ENCODE assay signal across 26 cellular contexts in the genomic region with DNA sequence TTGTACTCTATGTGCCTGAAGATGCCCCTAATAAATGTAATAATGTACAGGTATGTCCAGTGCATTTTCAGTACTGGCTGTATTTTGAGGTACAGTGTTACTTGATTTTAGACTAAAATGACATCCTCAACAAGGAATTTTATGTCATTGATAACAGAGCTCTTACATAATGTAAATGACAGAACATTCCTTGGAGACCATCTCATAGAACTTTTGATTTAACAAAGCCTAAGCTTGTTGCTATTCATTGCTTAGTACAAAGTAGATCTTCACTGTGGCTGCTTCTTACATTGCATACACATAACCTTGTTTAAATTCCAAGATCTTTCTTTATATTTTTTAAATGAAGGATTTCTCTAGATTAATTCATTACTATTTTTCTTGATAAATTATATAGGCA. TPM values are rescaled to one million over a fixed set of nuclear protein-coding genes. Genes with fewer than 3 reads are reported as not detected.
DNase-seq lines count a peak whose midpoint lies in the region; ATAC-seq, FAIRE-seq and TF ChIP-seq lines count a peak whose summit lies in the region.
"Had no signal": no experiment of that assay in that cellular context is flagged by ENCODE, and none has a peak within 500 bp of the region (broad histone marks: within the 10 kb centered on the region; RNA-seq: fewer than 3 reads in every experiment).

No MANE protein-coding gene starts in this region.

- H3K4me3 ChIP-seq in SK-N-MC (no peak overlapping the region), endothelial cell of umbilical vein (replicated peaks in 1 of 3; ENCODE audit: insufficient read depth in 1 of 3, low read depth in 1 of 3, low read length in 3 of 3) (no peak overlapping the region), osteoblast (ENCODE audit: insufficient read depth, low read length) (no peak overlapping the region)
- H3K4me3 ChIP-seq: cardiac muscle cell, dorsolateral prefrontal cortex, GM12878, sigmoid colon, thoracic aorta had no signal

- POLR2A ChIA-PET in endothelial cell of umbilical vein (lab: Charles Lee): no interaction called here
- POLR2A ChIA-PET in activated CD4-positive, alpha-beta memory T cell treated with anti-CD3 and anti-CD28 coated beads, Interleukin-2, amount 10 ng/mL, durations not matched to agents 7 days and 5 days (lab: Charles Lee): no interaction called here
- POLR2A ChIA-PET in activated CD4-positive, alpha-beta T cell treated with anti-CD3 and anti-CD28 coated beads, Interleukin-2, amount 10 ng/mL, durations not matched to agents 7 days and 5 days (lab: Charles Lee): no interaction called here

- H3K4me1 Mint-ChIP-seq in activated CD4-positive, alpha-beta memory T cell treated with anti-CD3 and anti-CD28 coated beads, Interleukin-2, amount 10 ng/mL, durations not matched to agents 7 days and 5 days: peaks cover 13% of the 10 kb centered on the region
- peaks cover 12% of the 10 kb centered on the region for H3K4me1 Mint-ChIP-seq in activated CD4-positive, alpha-beta T cell treated with anti-CD3 and anti-CD28 coated beads, Interleukin-2, amount 10 ng/mL, durations not matched to agents 7 days and 5 days
- H3K4me1 Mint-ChIP-seq: stimulated activated memory B cell treated with anti-CD40 and anti-IgM and Interleukin-4, amounts not matched to agents 10 μg/mL and 1 μg/mL and 100 μg/mL, for 72 hours had no signal

- dilution Hi-C loops in endothelial cell of umbilical vein (cut with MboI; ENCODE audit: extremely low pct_ligation_motif_present, low sequenced_read_pairs): no loop called here

- ATAC-seq in HG03432 (IDR thresholded peaks at IDR 0.05; ENCODE audit: unreplicated experiment) (no peak), HG03469 (IDR thresholded peaks at IDR 0.05; ENCODE audit: unreplicated experiment) (no peak)
- ATAC-seq: activated naive CD8-positive, alpha-beta T cell treated with anti-CD3 and anti-CD28 coated beads, Interleukin-2, amount 50 U/mL, for 24 hours; CD8-positive, alpha-beta T cell; GM12878; HepG2; left cardiac atrium; natural killer cell treated with Interleukin-12 subunit alpha and Interleukin-12 subunit beta and Interleukin-15 and Interleukin-18, amount 100 ng/mL, for 72 hours; stimulated activated memory B cell treated with anti-CD40 and anti-IgM and Interleukin-4, amounts not matched to agents 10 μg/mL and 1 μg/mL and 100 μg/mL, for 72 hours had no signal

- intact Hi-C loops in endothelial cell of umbilical vein (cut with micrococcal nuclease): no loop called here

- H3K4me1 ChIP-seq in endothelial cell of umbilical vein (ENCODE audit: control insufficient read depth, extremely low read depth, insufficient read depth, low read length) (peaks cover 39% of the 10 kb centered on the region), osteoblast (ENCODE audit: insufficient read depth, low read length) (peaks cover 27% of the 10 kb centered on the region)

- peak; percentile 56 for FAIRE-seq in GM12892 (lab: Jason Lieb, UNC)
- FAIRE-seq in endothelial cell of umbilical vein (lab: Jason Lieb, UNC): no peak
- FAIRE-seq: GM12878, HepG2 had no signal

- H3K4me3 Mint-ChIP-seq in activated CD4-positive, alpha-beta memory T cell treated with anti-CD3 and anti-CD28 coated beads, Interleukin-2, amount 10 ng/mL, durations not matched to agents 7 days and 5 days: no peak overlapping the region
- H3K4me3 Mint-ChIP-seq in activated CD4-positive, alpha-beta T cell treated with anti-CD3 and anti-CD28 coated beads, Interleukin-2, amount 10 ng/mL, durations not matched to agents 7 days and 5 days: no peak overlapping the region
- H3K4me3 Mint-ChIP-seq: activated naive CD8-positive, alpha-beta T cell treated with anti-CD3 and anti-CD28 coated beads, Interleukin-2, amount 50 U/mL, for 24 hours; CD8-positive, alpha-beta T cell; natural killer cell treated with Interleukin-12 subunit alpha and Interleukin-12 subunit beta and Interleukin-15 and Interleukin-18, amount 100 ng/mL, for 72 hours; stimulated activated memory B cell treated with anti-CD40 and anti-IgM and Interleukin-4, amounts not matched to agents 10 μg/mL and 1 μg/mL and 100 μg/mL, for 72 hours had no signal

- H4K20me1 ChIP-seq in endothelial cell of umbilical vein (replicated peaks; ENCODE audit: control insufficient read depth, extremely low read depth, insufficient read depth, low read length) (no peaks in the 10 kb centered on the region), osteoblast (ENCODE audit: insufficient read depth, low read length) (peaks cover 3% of the 10 kb centered on the region)

- H3K27ac Mint-ChIP-seq in activated CD4-positive, alpha-beta memory T cell treated with anti-CD3 and anti-CD28 coated beads, Interleukin-2, amount 10 ng/mL, durations not matched to agents 7 days and 5 days: no peak overlapping the region
- no peak overlapping the region for H3K27ac Mint-ChIP-seq in activated CD4-positive, alpha-beta T cell treated with anti-CD3 and anti-CD28 coated beads, Interleukin-2, amount 10 ng/mL, durations not matched to agents 7 days and 5 days
- H3K27ac Mint-ChIP-seq: activated naive CD8-positive, alpha-beta T cell treated with anti-CD3 and anti-CD28 coated beads, Interleukin-2, amount 50 U/mL, for 24 hours; CD8-positive, alpha-beta T cell; natural killer cell treated with Interleukin-12 subunit alpha and Interleukin-12 subunit beta and Interleukin-15 and Interleukin-18, amount 100 ng/mL, for 72 hours; stimulated activated memory B cell treated with anti-CD40 and anti-IgM and Interleukin-4, amounts not matched to agents 10 μg/mL and 1 μg/mL and 100 μg/mL, for 72 hours had no signal

- H3K4me2 ChIP-seq in endothelial cell of umbilical vein (ENCODE audit: insufficient read depth, low read length) (peak overlapping the region; percentile 98), osteoblast (ENCODE audit: insufficient read depth, low read length) (peak overlapping the region; percentile 52)

- H3K27ac ChIP-seq in SK-N-MC (peak overlapping the region; percentile 85), endothelial cell of umbilical vein (ENCODE audit: insufficient read depth, low read depth, low read length) (peak overlapping the region; percentile 97), osteoblast (ENCODE audit: low read depth, low read length) (peak overlapping the region; percentile 72)
- H3K27ac ChIP-seq: cardiac muscle cell, thoracic aorta had no signal

- TF ChIP-seq CTCF in endothelial cell of umbilical vein (IDR thresholded peaks at IDR 0.05; ENCODE audit: extremely low read depth in 1 of 2, insufficient read depth in 1 of 2, low read depth in 1 of 2, low read length in 2 of 2) (no peak), osteoblast (IDR thresholded peaks at IDR 0.05; ENCODE audit: extremely low read depth, low read depth, low read length) (no peak)

- H3K9me3 Mint-ChIP-seq in activated CD4-positive, alpha-beta memory T cell treated with anti-CD3 and anti-CD28 coated beads, Interleukin-2, amount 10 ng/mL, durations not matched to agents 7 days and 5 days: no peaks in the 10 kb centered on the region
- H3K9me3 Mint-ChIP-seq in activated CD4-positive, alpha-beta T cell treated with anti-CD3 and anti-CD28 coated beads, Interleukin-2, amount 10 ng/mL, durations not matched to agents 7 days and 5 days: no peaks in the 10 kb centered on the region
- H3K9me3 Mint-ChIP-seq: activated naive CD8-positive, alpha-beta T cell treated with anti-CD3 and anti-CD28 coated beads, Interleukin-2, amount 50 U/mL, for 24 hours; CD8-positive, alpha-beta T cell; natural killer cell treated with Interleukin-12 subunit alpha and Interleukin-12 subunit beta and Interleukin-15 and Interleukin-18, amount 100 ng/mL, for 72 hours; stimulated activated memory B cell treated with anti-CD40 and anti-IgM and Interleukin-4, amounts not matched to agents 10 μg/mL and 1 μg/mL and 100 μg/mL, for 72 hours had no signal

- DNase-seq in GM12892 (ENCODE audit: insufficient read length) (no peak), SK-N-MC (ENCODE audit: low read depth, low spot score) (no peak), endothelial cell of umbilical vein (ENCODE audit: low read depth, low spot score) (peak; percentile 39), osteoblast (ENCODE audit: insufficient read length, low spot score, missing footprints) (peak; percentile 31)
- DNase-seq in activated CD4-positive, alpha-beta memory T cell treated with anti-CD3 and anti-CD28 coated beads, Interleukin-2, amount 10 ng/mL, durations not matched to agents 7 days and 5 days: no peak
- no peak for DNase-seq in activated CD4-positive, alpha-beta T cell treated with anti-CD3 and anti-CD28 coated beads, Interleukin-2, amount 10 ng/mL, durations not matched to agents 7 days and 5 days
- DNase-seq: activated CD4-positive, alpha-beta T cell treated with anti-CD3 and anti-CD28 coated beads for 48 hours; activated effector memory CD4-positive, alpha-beta T cell treated with Interleukin-2 at 50 U/mL for 16 hours; activated naive CD8-positive, alpha-beta T cell treated with anti-CD3 and anti-CD28 coated beads, Interleukin-2, amount 50 U/mL, for 24 hours; CD8-positive, alpha-beta T cell; dorsolateral prefrontal cortex; H7; left cardiac atrium; NCI-H1092 treated with DMSO at 0.1 percent for 48 hours; NCI-H2029 treated with DMSO at 0.1 percent for 48 hours; NCI-H446; posterior cingulate gyrus; sigmoid colon had no signal

- no peaks in the 10 kb centered on the region for H3K27me3 ChIP-seq in endothelial cell of umbilical vein (ENCODE audit: control insufficient read depth in 2 of 2, insufficient read depth in 2 of 2, low read length in 2 of 2)
- H3K27me3 ChIP-seq in osteoblast (ENCODE audit: insufficient read depth, low read length): no peaks in the 10 kb centered on the region
- H3K27me3 ChIP-seq: cardiac muscle cell, dorsolateral prefrontal cortex, sigmoid colon had no signal

- H3K36me3 Mint-ChIP-seq in activated CD4-positive, alpha-beta memory T cell treated with anti-CD3 and anti-CD28 coated beads, Interleukin-2, amount 10 ng/mL, durations not matched to agents 7 days and 5 days (ENCODE audit: low read depth): peaks cover 14% of the 10 kb centered on the region
- peaks cover 12% of the 10 kb centered on the region for H3K36me3 Mint-ChIP-seq in activated CD4-positive, alpha-beta T cell treated with anti-CD3 and anti-CD28 coated beads, Interleukin-2, amount 10 ng/mL, durations not matched to agents 7 days and 5 days (ENCODE audit: low read depth)

- CTCF ChIA-PET in endothelial cell of umbilical vein (lab: Charles Lee): interaction anchor here (0.9 to 1.8 kb wide), 10 partner anchors 8 to 416 kb away, joined by 3 to 14 read pairs (median 4); no protein-coding TSS in a partner anchor
- CTCF ChIA-PET in activated CD4-positive, alpha-beta memory T cell treated with anti-CD3 and anti-CD28 coated beads, Interleukin-2, amount 10 ng/mL, durations not matched to agents 7 days and 5 days (lab: Charles Lee): interaction anchor here (1.0 to 1.1 kb wide), 2 partner anchors 9 to 11 kb away, joined by 3 read pairs; no protein-coding TSS in a partner anchor
- CTCF ChIA-PET in activated CD4-positive, alpha-beta T cell treated with anti-CD3 and anti-CD28 coated beads, Interleukin-2, amount 10 ng/mL, durations not matched to agents 7 days and 5 days (lab: Charles Lee): interaction anchor here (0.8 to 2.4 kb wide), 2 partner anchors 12 to 22 kb away, joined by 3 to 5 read pairs; no protein-coding TSS in a partner anchor

- no peaks in the 10 kb centered on the region for H3K9me3 ChIP-seq in SK-N-MC (ENCODE audit: low read depth, low read length)
- no peaks in the 10 kb centered on the region for H3K9me3 ChIP-seq in endothelial cell of umbilical vein (replicated peaks; ENCODE audit: control insufficient read depth, insufficient read depth, low read length)
- no peaks in the 10 kb centered on the region for H3K9me3 ChIP-seq in osteoblast (ENCODE audit: low read depth, low read length)
- H3K9me3 ChIP-seq: sigmoid colon, thoracic aorta had no signal

- H2AFZ ChIP-seq in endothelial cell of umbilical vein (ENCODE audit: low read depth, low read length) (no peak overlapping the region), osteoblast (ENCODE audit: low read length) (no peak overlapping the region)

- peaks cover 52% of the 10 kb centered on the region for H3K79me2 ChIP-seq in endothelial cell of umbilical vein (ENCODE audit: control insufficient read depth, insufficient read depth, low read length)
- H3K79me2 ChIP-seq in osteoblast (ENCODE audit: insufficient read depth, low read length): peaks cover 30% of the 10 kb centered on the region

- peaks cover 10% of the 10 kb centered on the region for H3K36me3 ChIP-seq in SK-N-MC (ENCODE audit: insufficient read depth, low read length)
- H3K36me3 ChIP-seq in endothelial cell of umbilical vein (ENCODE audit: control insufficient read depth in 2 of 2, extremely low read depth in 1 of 2, insufficient read depth in 2 of 2, low read length in 2 of 2): peaks cover 0 to 6% of the 10 kb centered on the region in 2 experiments
- H3K36me3 ChIP-seq in osteoblast (ENCODE audit: insufficient read depth, low read length): peaks cover 13% of the 10 kb centered on the region

- H3K9ac ChIP-seq in SK-N-MC (ENCODE audit: insufficient read length): no peak overlapping the region
- H3K9ac ChIP-seq in endothelial cell of umbilical vein (replicated peaks; ENCODE audit: extremely low read depth, insufficient read depth, low read length): peak overlapping the region; percentile 91

- H3K27me3 Mint-ChIP-seq in activated CD4-positive, alpha-beta memory T cell treated with anti-CD3 and anti-CD28 coated beads, Interleukin-2, amount 10 ng/mL, durations not matched to agents 7 days and 5 days: no peaks in the 10 kb centered on the region
- H3K27me3 Mint-ChIP-seq in activated CD4-positive, alpha-beta T cell treated with anti-CD3 and anti-CD28 coated beads, Interleukin-2, amount 10 ng/mL, durations not matched to agents 7 days and 5 days: no peaks in the 10 kb centered on the region
- H3K27me3 Mint-ChIP-seq: activated naive CD8-positive, alpha-beta T cell treated with anti-CD3 and anti-CD28 coated beads, Interleukin-2, amount 50 U/mL, for 24 hours; natural killer cell treated with Interleukin-12 subunit alpha and Interleukin-12 subunit beta and Interleukin-15 and Interleukin-18, amount 100 ng/mL, for 72 hours; stimulated activated memory B cell treated with anti-CD40 and anti-IgM and Interleukin-4, amounts not matched to agents 10 μg/mL and 1 μg/mL and 100 μg/mL, for 72 hours had no signal

- no peaks in the 10 kb centered on the region for H3K9me1 ChIP-seq in endothelial cell of umbilical vein (replicated peaks; ENCODE audit: control insufficient read depth, extremely low read depth, insufficient read depth, low read length)

- TF ChIP-seq POLR2A in GM12892 (IDR thresholded peaks at IDR 0.05; ENCODE audit: low read depth, low read length): no peak
- TF ChIP-seq POLR2A in endothelial cell of umbilical vein (IDR thresholded peaks at IDR 0.05; ENCODE audit: low read depth, low read length): no peak

- no TSS peak for BruUV-seq in endothelial cell of umbilical vein (replicated peaks; lab: Mats Ljungman, UMichigan)

RNA-seq across cellular contexts. Expression of a gene that starts 24.1 kb away (rescaled TPM):
- 61.9 TPM for polyA plus RNA-seq in GM12892 (2012; ENCODE audit: missing spikeins)
- 138 and 144 TPM in 2 replicates for total RNA-seq in endothelial cell of umbilical vein
- polyA plus RNA-seq in endothelial cell of umbilical vein: 93.4 and 131 TPM in 2 replicates
- 122 and 129 TPM in 2 replicates for polyA plus RNA-seq in endothelial cell of umbilical vein (2011; cell fraction: cytosol; rRNA removed)
- 111 and 148 TPM in 2 replicates for polyA plus RNA-seq in endothelial cell of umbilical vein (2011; cell fraction: nucleus; rRNA removed)
- 148 and 150 TPM in 2 replicates for polyA plus RNA-seq in endothelial cell of umbilical vein (2012)
- 186 and 195 TPM in 2 replicates for polyA minus RNA-seq in endothelial cell of umbilical vein
- 13.1 TPM for polyA minus RNA-seq in endothelial cell of umbilical vein (2011; cell fraction: cytosol; rRNA and poly(A)+ RNA removed)
- polyA minus RNA-seq in endothelial cell of umbilical vein (2011; cell fraction: nucleus; rRNA and poly(A)+ RNA removed): 175 and 203 TPM in 2 replicates
- total RNA-seq in osteoblast: 109 and 110 TPM in 2 replicates
- total RNA-seq in activated CD4-positive, alpha-beta memory T cell treated with anti-CD3 and anti-CD28 coated beads, Interleukin-2, amount 10 ng/mL, durations not matched to agents 7 days and 5 days: 10 to 100 TPM; 51.5 to 55.3 TPM
- total RNA-seq in activated CD4-positive, alpha-beta T cell treated with anti-CD3 and anti-CD28 coated beads, Interleukin-2, amount 10 ng/mL, durations not matched to agents 7 days and 5 days: 10 to 100 TPM; 49.5 to 52.5 TPM

Comparison
In these comparisons a context has a peak if more than half of its experiments do, and no peak if none do; other contexts are left out.
1. DNase-seq: peak in endothelial cell of umbilical vein (single experiment) and osteoblast (single experiment); none in GM12892 (single experiment), SK-N-MC (single experiment), activated CD4-positive, alpha-beta memory T cell treated with anti-CD3 and anti-CD28 coated beads, Interleukin-2, amount 10 ng/mL, durations not matched to agents 7 days and 5 days (single experiment) and activated CD4-positive, alpha-beta T cell treated with anti-CD3 and anti-CD28 coated beads, Interleukin-2, amount 10 ng/mL, durations not matched to agents 7 days and 5 days (single experiment).
2. Peak in every context shown above with its lines, with median percentiles within 50 percentile points of each other: H3K27ac ChIP-seq.